10 cellular contexts compared by ENCODE assay signal in the genomic region with DNA sequence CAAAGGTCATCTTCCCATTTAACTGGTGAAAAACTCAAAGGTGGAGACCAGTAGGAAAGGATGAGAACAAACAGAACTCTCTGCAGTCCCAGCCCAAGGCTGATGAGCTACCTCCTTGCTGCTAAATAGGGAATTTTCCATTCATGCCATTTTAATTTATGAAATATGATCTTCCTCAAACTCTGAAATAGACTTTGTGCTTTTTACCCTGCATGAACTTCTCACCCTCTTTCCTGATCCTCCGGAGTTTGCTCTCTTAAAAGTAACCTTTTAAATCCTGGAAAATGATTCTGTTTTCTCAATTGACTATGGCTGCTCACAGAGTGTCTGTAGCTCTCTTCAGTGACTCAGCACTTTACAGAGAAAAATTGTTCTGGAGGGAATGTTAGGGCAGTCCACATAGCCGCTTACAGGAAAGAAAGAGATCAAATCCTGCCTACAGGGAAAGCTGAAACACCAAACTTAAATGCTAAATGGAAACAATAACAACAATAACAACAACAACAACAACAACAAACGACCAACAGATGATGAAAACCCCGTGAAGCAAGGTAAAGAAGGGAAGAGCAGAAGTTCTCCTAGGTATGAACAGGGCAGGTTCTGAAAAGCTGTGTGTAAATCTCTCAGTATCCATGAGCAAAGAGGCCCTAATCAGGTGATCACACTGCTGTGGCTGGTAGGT.
DNase-seq lines count a peak whose midpoint lies in the region; ATAC-seq and TF ChIP-seq lines count a peak whose summit lies in the region.
"Had no signal": no experiment of that assay in that cellular context is flagged by ENCODE, and none has a peak within 500 bp of the region (broad histone marks: within the 10 kb centered on the region; RNA-seq: fewer than 3 reads in every experiment).

No MANE protein-coding gene starts in this region.

- H3K36me3 ChIP-seq in adrenal gland (replicated peaks in 1 of 2): no peaks in the 10 kb centered on the region

- peak overlapping the region; percentile 32 for H3K27ac Mint-ChIP-seq in stimulated activated memory B cell treated with anti-CD40 and anti-IgM and Interleukin-4, amounts not matched to agents 10 μg/mL and 1 μg/mL and 100 μg/mL, for 72 hours

- intact Hi-C loops in adrenal gland (cut with DNase I): no loop called here
- intact Hi-C loops in left ventricle myocardium superior (cut with micrococcal nuclease): no loop called here

- peak; percentile 65 for ATAC-seq in left ventricle myocardium superior
- ATAC-seq in stimulated activated memory B cell treated with anti-CD40 and anti-IgM and Interleukin-4, amounts not matched to agents 10 μg/mL and 1 μg/mL and 100 μg/mL, for 72 hours: no peak
- no peak for ATAC-seq in HG03175 (IDR thresholded peaks at IDR 0.05; ENCODE audit: unreplicated experiment)
- ATAC-seq in GM19455 (IDR thresholded peaks at IDR 0.05; ENCODE audit: unreplicated experiment): no peak

- H3K9me3 Mint-ChIP-seq in stimulated activated memory B cell treated with anti-CD40 and anti-IgM and Interleukin-4, amounts not matched to agents 10 μg/mL and 1 μg/mL and 100 μg/mL, for 72 hours: no peaks in the 10 kb centered on the region

- CTCF ChIA-PET in GM10248 (lab: Yijun Ruan, JAX): interaction anchor here (1.2 to 1.7 kb wide), 2 partner anchors 8 to 10 kb away, joined by 3 to 7 read pairs; no protein-coding TSS in a partner anchor

- WGBS in adrenal gland, 4 donors: 46 to 49% (median 49%) methylated on average over 4 of the region's 4 CpGs

- H3K4me3 Mint-ChIP-seq in stimulated activated memory B cell treated with anti-CD40 and anti-IgM and Interleukin-4, amounts not matched to agents 10 μg/mL and 1 μg/mL and 100 μg/mL, for 72 hours: no peak overlapping the region

- H3K4me1 ChIP-seq in adrenal gland (replicated peaks in 1 of 2): peaks cover 0 to 14% of the 10 kb centered on the region in 2 donors

- TF ChIP-seq POLR2A in adrenal gland (IDR thresholded peaks at IDR 0.05): no peak

- POLR2A ChIA-PET in GM10248 (lab: Yijun Ruan, JAX): no interaction called here

- H3K4me1 Mint-ChIP-seq in stimulated activated memory B cell treated with anti-CD40 and anti-IgM and Interleukin-4, amounts not matched to agents 10 μg/mL and 1 μg/mL and 100 μg/mL, for 72 hours: peaks cover 22% of the 10 kb centered on the region

- TF ChIP-seq CTCF in adrenal gland (IDR thresholded peaks at IDR 0.05) (no peak), GM10248 (IDR thresholded peaks at IDR 0.05; ENCODE audit: control extremely low read depth, extremely low read depth, low read depth, missing control alignments) (no peak)

- no peaks in the 10 kb centered on the region for H3K27me3 Mint-ChIP-seq in stimulated activated memory B cell treated with anti-CD40 and anti-IgM and Interleukin-4, amounts not matched to agents 10 μg/mL and 1 μg/mL and 100 μg/mL, for 72 hours

- H3K36me3 Mint-ChIP-seq in stimulated activated memory B cell treated with anti-CD40 and anti-IgM and Interleukin-4, amounts not matched to agents 10 μg/mL and 1 μg/mL and 100 μg/mL, for 72 hours: no peaks in the 10 kb centered on the region

- DNase-seq in HCEC 1CT (peak; percentile 15), adrenal gland (no peak), left ventricle myocardium superior (no peak), activated gamma-delta T cell (lab: John Stamatoyannopoulos, UW) (no peak), GM10248 (ENCODE audit: extremely low spot score) (no peak)
- DNase-seq: posterior cingulate gyrus, SW 1271 had no signal

- no peaks in the 10 kb centered on the region for H3K9me3 ChIP-seq in adrenal gland (replicated peaks in 1 of 3)

- H3K27me3 ChIP-seq in adrenal gland: no peaks in the 10 kb centered on the region

- H3K27ac ChIP-seq in adrenal gland: peak overlapping the region in 3 of 5 donors; percentile 6 to 69 (median 57)

- no peak overlapping the region for H3K4me3 ChIP-seq in adrenal gland
